ENCODE assay signal across 9 cellular contexts in the genomic region with DNA sequence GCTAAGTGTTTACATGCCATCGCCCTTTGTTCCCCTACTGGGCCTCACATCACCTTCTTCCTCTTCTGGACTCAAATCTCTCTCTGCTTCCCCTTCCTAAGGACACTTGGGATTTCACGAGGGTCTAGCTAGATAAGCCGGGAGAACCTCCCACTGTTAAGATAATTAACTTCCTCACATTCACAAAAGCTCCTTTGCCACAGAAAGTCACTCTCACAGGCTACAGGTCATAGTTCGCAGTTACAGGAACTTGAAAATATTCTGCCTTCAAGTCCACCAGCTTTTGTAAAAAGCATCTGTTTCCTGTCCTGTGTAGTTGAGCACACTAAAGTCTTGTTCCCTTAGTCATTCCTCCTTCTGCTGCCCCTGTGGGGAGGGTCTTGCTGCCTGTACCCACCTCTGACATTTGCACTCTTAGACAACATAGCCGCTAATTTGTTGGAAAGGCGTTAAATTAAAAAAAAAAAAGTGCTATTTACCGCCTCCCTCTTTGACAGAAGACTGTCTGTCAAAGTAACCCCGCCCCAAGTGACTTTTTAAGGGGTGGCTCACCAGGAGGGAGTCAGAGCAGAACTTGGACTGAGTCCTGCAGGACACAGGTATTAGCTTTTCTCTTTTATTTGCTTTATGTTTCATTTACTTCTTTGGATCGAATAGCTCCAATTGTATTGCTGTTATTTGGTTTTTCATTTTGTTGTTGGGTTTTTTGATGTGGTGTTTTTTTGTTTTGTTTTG. TPM values are rescaled to one million over a fixed set of nuclear protein-coding genes. Genes with fewer than 3 reads are reported as not detected.
DNase-seq lines count a peak whose midpoint lies in the region; ATAC-seq and TF ChIP-seq lines count a peak whose summit lies in the region.
"Had no signal": no experiment of that assay in that cellular context is flagged by ENCODE, and none has a peak within 500 bp of the region (broad histone marks: within the 10 kb centered on the region; RNA-seq: fewer than 3 reads in every experiment).

No MANE protein-coding gene starts in this region.

- WGBS in aorta, 2 donors: 21% methylated on average over 9 of the region's 9 CpGs
- 58% methylated on average over 9 of the region's 9 CpGs for WGBS in smooth muscle cell (ENCODE audit: low lambda C conversion rate)

- H3F3A ChIP-seq in smooth muscle cell (ENCODE audit: low read depth): no peaks in the 10 kb centered on the region

- peaks cover 49% of the 10 kb centered on the region for H3K36me3 Mint-ChIP-seq in activated naive CD8-positive, alpha-beta T cell treated with anti-CD3 and anti-CD28 coated beads for 36 hours
- H3K36me3 Mint-ChIP-seq in naive B cell: peaks cover 7 to 21% of the 10 kb centered on the region in 2 donors

- H3K27ac Mint-ChIP-seq in activated naive CD8-positive, alpha-beta T cell treated with anti-CD3 and anti-CD28 coated beads for 36 hours: peak overlapping the region; percentile 98
- peak overlapping the region; percentile 90 to 99 (median 98) for H3K27ac Mint-ChIP-seq in naive B cell

- no peaks in the 10 kb centered on the region for H4K20me1 ChIP-seq in smooth muscle cell (ENCODE audit: low read depth)

- intact Hi-C loops in aorta (cut with DNase I): no loop called here

- H3K27me3 ChIP-seq in aorta (ENCODE audit: control insufficient read depth in 1 of 2, insufficient read depth in 2 of 2, low read length in 1 of 2) (peaks cover 0 to 2% of the 10 kb centered on the region in 2 donors), smooth muscle cell (ENCODE audit: low read depth) (no peaks in the 10 kb centered on the region)

- H3K4me1 Mint-ChIP-seq in activated naive CD8-positive, alpha-beta T cell treated with anti-CD3 and anti-CD28 coated beads for 36 hours: peaks cover 66% of the 10 kb centered on the region
- H3K4me1 Mint-ChIP-seq in naive B cell: peaks cover 54 to 83% (median 72%) of the 10 kb centered on the region in 3 donors

- H3K27ac ChIP-seq in aorta (ENCODE audit: low read depth in 1 of 2, low read length in 2 of 2) (no peak overlapping the region), smooth muscle cell (ENCODE audit: low read depth) (no peak overlapping the region)
- H3K27ac ChIP-seq: A549 had no signal

- H3K4me3 Mint-ChIP-seq in activated naive CD8-positive, alpha-beta T cell treated with anti-CD3 and anti-CD28 coated beads for 36 hours: peak overlapping the region; percentile 92
- H3K4me3 Mint-ChIP-seq in naive B cell: peak overlapping the region; percentile 89 to 100 (median 96)

- peak; percentile 67 to 73 for ATAC-seq in naive B cell (ENCODE audit: low read depth in 2 of 2)
- peak; percentile 33 for ATAC-seq in aorta (ENCODE audit: low FRiP score)
- ATAC-seq: A549 had no signal

- peak; percentile 40 to 63 for DNase-seq in activated CD8-positive, alpha-beta memory T cell treated with anti-CD3 and anti-CD28 coated beads for 1 hour (ENCODE audit: extremely low read depth in 1 of 2, low read depth in 1 of 2)
- no peak for DNase-seq in activated CD8-positive, alpha-beta memory T cell treated with anti-CD3 and anti-CD28 coated beads, Interleukin-2, amount 50 U/mL, for 48 hours
- DNase-seq in SIG-M5 (lab: John Stamatoyannopoulos, UW) (peak; percentile 26), naive B cell (peak; percentile 76), aorta (no peak), smooth muscle cell (lab: John Stamatoyannopoulos, UW; ENCODE audit: unreplicated experiment) (no peak), HPDE6-E6E7 (ENCODE audit: extremely low spot score) (no peak)
- peak; percentile 81 for DNase-seq in activated naive CD8-positive, alpha-beta T cell treated with anti-CD3 and anti-CD28 coated beads for 36 hours

- H3K4me3 ChIP-seq in aorta (ENCODE audit: low read length in 2 of 2) (no peak overlapping the region), smooth muscle cell (no peak overlapping the region)
- H3K4me3 ChIP-seq: A549 had no signal

- TF ChIP-seq CTCF in smooth muscle cell (IDR thresholded peaks at IDR 0.05; ENCODE audit: borderline replicate concordance, insufficient read depth, poor library complexity, severe bottlenecking): no peak

- H3K9ac ChIP-seq in smooth muscle cell (ENCODE audit: low read depth): no peak overlapping the region

- H3K36me3 ChIP-seq in aorta (ENCODE audit: control insufficient read depth in 1 of 2, insufficient read depth in 2 of 2, low read length in 1 of 2): no peaks in the 10 kb centered on the region
- no peaks in the 10 kb centered on the region for H3K36me3 ChIP-seq in smooth muscle cell (ENCODE audit: low read depth)

- peaks cover 6% of the 10 kb centered on the region for H3K9me3 Mint-ChIP-seq in activated naive CD8-positive, alpha-beta T cell treated with anti-CD3 and anti-CD28 coated beads for 36 hours
- peaks cover 0 to 5% (median 1%) of the 10 kb centered on the region in 7 donors for H3K9me3 Mint-ChIP-seq in naive B cell

- H2AFZ ChIP-seq in smooth muscle cell (ENCODE audit: low read depth): no peak overlapping the region

- H3K27me3 Mint-ChIP-seq in activated naive CD8-positive, alpha-beta T cell treated with anti-CD3 and anti-CD28 coated beads for 36 hours: no peaks in the 10 kb centered on the region
- no peaks in the 10 kb centered on the region for H3K27me3 Mint-ChIP-seq in naive B cell

- H3K79me2 ChIP-seq in smooth muscle cell (ENCODE audit: low read depth): no peaks in the 10 kb centered on the region

- no peak overlapping the region for H3K4me2 ChIP-seq in smooth muscle cell
- H3K4me2 ChIP-seq: A549 had no signal

- H3K9me3 ChIP-seq in aorta (ENCODE audit: control insufficient read depth, low read length) (peaks cover 2% of the 10 kb centered on the region), smooth muscle cell (replicated peaks; ENCODE audit: low read depth) (no peaks in the 10 kb centered on the region)
- H3K9me3 ChIP-seq: A549 had no signal

- no peaks in the 10 kb centered on the region for H3K4me1 ChIP-seq in aorta (ENCODE audit: control insufficient read depth in 1 of 2, insufficient read depth in 2 of 2, low read length in 2 of 2)
- no peaks in the 10 kb centered on the region for H3K4me1 ChIP-seq in smooth muscle cell (ENCODE audit: low read depth)
- H3K4me1 ChIP-seq: A549 had no signal

RNA-seq across cellular contexts. Expression of a gene that starts 26.8 kb away (rescaled TPM):
- total RNA-seq in activated naive CD8-positive, alpha-beta T cell treated with anti-CD3 and anti-CD28 coated beads for 36 hours: 10 to 100 TPM; 36.5 to 37.5 TPM
- 10 to 100 TPM in 5 of 6 donors, 1 to 10 TPM in 1; 7.1 to 57.2 (median 20.0) TPM for polyA plus RNA-seq in naive B cell (ENCODE audit: low read depth in 6 of 6)
- 1 to 10 TPM; 1.6 to 3.1 TPM for total RNA-seq in aorta
- polyA plus RNA-seq in aorta: under 1 TPM in 1 of 2 donors, not detected in 1; 0.38 TPM
- not detected in 2 replicates for total RNA-seq in smooth muscle cell
- polyA plus RNA-seq in smooth muscle cell: not detected in 2 replicates
- polyA plus RNA-seq: A549 had no signal

Comparison
In these comparisons a context has a peak if more than half of its experiments do, and no peak if none do; other contexts are left out.
1. DNase-seq: peak in activated CD8-positive, alpha-beta memory T cell treated with anti-CD3 and anti-CD28 coated beads for 1 hour (2 of 2), SIG-M5 (single experiment), activated naive CD8-positive, alpha-beta T cell treated with anti-CD3 and anti-CD28 coated beads for 36 hours (single experiment) and naive B cell (single experiment); none in activated CD8-positive, alpha-beta memory T cell treated with anti-CD3 and anti-CD28 coated beads, Interleukin-2, amount 50 U/mL, for 48 hours (single experiment), aorta (0 of 2), smooth muscle cell (single experiment) and HPDE6-E6E7 (single experiment).
2. RNA of a gene that starts 26.8 kb away (total RNA-seq): 36.5 to 37.5 TPM in activated naive CD8-positive, alpha-beta T cell treated with anti-CD3 and anti-CD28 coated beads for 36 hours; 1.6 to 3.1 TPM in aorta and not detected in smooth muscle cell; every median in the first group is over 4 times any median in the second.